In genomic region chr2:112031916-112032582, GRCh38 we compare ENCODE assay signal across 8 cellular contexts. TPM values are rescaled to one million over a fixed set of nuclear protein-coding genes. Genes with fewer than 3 reads are reported as not detected.
DNase-seq lines count a peak whose midpoint lies in the region; ATAC-seq and TF ChIP-seq lines count a peak whose summit lies in the region.

No MANE protein-coding gene starts in this region.

- H3K4me3 Mint-ChIP-seq in WTC11: no peak overlapping the region

- H3K9ac ChIP-seq in HUES6 (ENCODE audit: low read length) (no peak overlapping the region), iPS-18a (ENCODE audit: low read length) (peak overlapping the region; percentile 16)

- H3K4me3 ChIP-seq in HUES6 (ENCODE audit: low read depth, low read length): no peak overlapping the region
- H3K4me3 ChIP-seq in iPS-18a (ENCODE audit: low read length): peak overlapping the region; percentile 1
- no peak overlapping the region for H3K4me3 ChIP-seq in stomach

- CTCF ChIA-PET in WTC11 (lab: Charles Lee): interaction anchor here (0.6 to 1.7 kb wide), 6 partner anchors 11 to 144 kb away, joined by 3 to 8 read pairs (median 3); no protein-coding TSS in a partner anchor

- ATAC-seq in WTC11 (peak; percentile 67), GM18861 (IDR thresholded peaks at IDR 0.05; ENCODE audit: unreplicated experiment) (no peak), GM21737 (IDR thresholded peaks at IDR 0.05; ENCODE audit: unreplicated experiment) (no peak)

- no peak for TF ChIP-seq POLR2A in stomach (IDR thresholded peaks at IDR 0.05)

- POLR2A ChIA-PET in WTC11 (lab: Charles Lee): no interaction called here

- peaks cover 26% of the 10 kb centered on the region for H3K4me1 Mint-ChIP-seq in WTC11

- DNase-seq in WTC11 (ENCODE audit: low spot score) (no peak), stomach (no peak), ecto neural progenitor cell (ENCODE audit: low spot score) (no peak)
- no peak for DNase-seq in activated CD4-positive, alpha-beta T cell treated with anti-CD3 and anti-CD28 coated beads, Interleukin-2, amount 50 U/mL, for 1 hour

- H3K9me3 Mint-ChIP-seq in WTC11: peaks cover 10% of the 10 kb centered on the region

- H3K27me3 ChIP-seq in HUES6 (ENCODE audit: control insufficient read depth, insufficient read depth, low read length) (no peaks in the 10 kb centered on the region), iPS-18a (ENCODE audit: control insufficient read depth, insufficient read depth, low read length) (no peaks in the 10 kb centered on the region), stomach (no peaks in the 10 kb centered on the region)

- H3K27ac ChIP-seq in HUES6 (ENCODE audit: low read depth, low read length): peak overlapping the region; percentile 54
- peak overlapping the region; percentile 14 for H3K27ac ChIP-seq in iPS-18a (ENCODE audit: low read length)
- H3K27ac ChIP-seq in stomach: peak overlapping the region in 4 of 5 donors; percentile 33 to 64 (median 60)

- H3K27ac Mint-ChIP-seq in WTC11: peak overlapping the region; percentile 91

- no peaks in the 10 kb centered on the region for H3K27me3 Mint-ChIP-seq in WTC11 (ENCODE audit: low read depth)

- intact Hi-C loops in stomach (cut with DNase I; ENCODE audit: low total_unique reads): no loop called here

- WGBS in stomach, 5 donors: 26 to 31% (median 29%) methylated on average over 11 of the region's 11 CpGs

- H3K9me3 ChIP-seq in HUES6 (ENCODE audit: control insufficient read depth, insufficient read depth, low read depth, low read length) (peaks cover 2% of the 10 kb centered on the region; the same call in 1 of the 2 replicates), iPS-18a (ENCODE audit: control insufficient read depth, low read depth, low read length) (no peaks in the 10 kb centered on the region), stomach (no peaks in the 10 kb centered on the region)

- H3K36me3 Mint-ChIP-seq in WTC11: peaks cover 3% of the 10 kb centered on the region; the same call in 1 of the 2 replicates

- H3K4me1 ChIP-seq in HUES6 (ENCODE audit: control insufficient read depth, insufficient read depth, low read length) (peaks cover 14% of the 10 kb centered on the region), iPS-18a (ENCODE audit: control insufficient read depth, low read depth, low read length) (peaks cover 11% of the 10 kb centered on the region), stomach (peaks cover 18 to 44% (median 25%) of the 10 kb centered on the region in 4 donors)

- TF ChIP-seq EP300 in stomach (IDR thresholded peaks at IDR 0.05): no peak

- H3K36me3 ChIP-seq in HUES6 (ENCODE audit: control insufficient read depth, insufficient read depth, low read length) (no peaks in the 10 kb centered on the region), iPS-18a (ENCODE audit: control insufficient read depth, low read depth, low read length) (no peaks in the 10 kb centered on the region), stomach (peaks cover 0 to 5% (median 0%) of the 10 kb centered on the region in 4 donors)

- TF ChIP-seq CTCF in WTC11 (IDR thresholded peaks at IDR 0.05) (no peak), stomach (IDR thresholded peaks at IDR 0.05) (no peak)

TF ChIP-seq in WTC11, 78 proteins besides CTCF, POLR2A, EP300 and RAD21:
- TF ChIP-seq ZNF219 (CRISPR knock-in tag; IDR thresholded peaks at IDR 0.05; ENCODE audit: borderline replicate concordance): no peak
- no peak for TF ChIP-seq SOX15 (CRISPR knock-in tag; IDR thresholded peaks at IDR 0.05)
- TF ChIP-seq, protein P1, sequence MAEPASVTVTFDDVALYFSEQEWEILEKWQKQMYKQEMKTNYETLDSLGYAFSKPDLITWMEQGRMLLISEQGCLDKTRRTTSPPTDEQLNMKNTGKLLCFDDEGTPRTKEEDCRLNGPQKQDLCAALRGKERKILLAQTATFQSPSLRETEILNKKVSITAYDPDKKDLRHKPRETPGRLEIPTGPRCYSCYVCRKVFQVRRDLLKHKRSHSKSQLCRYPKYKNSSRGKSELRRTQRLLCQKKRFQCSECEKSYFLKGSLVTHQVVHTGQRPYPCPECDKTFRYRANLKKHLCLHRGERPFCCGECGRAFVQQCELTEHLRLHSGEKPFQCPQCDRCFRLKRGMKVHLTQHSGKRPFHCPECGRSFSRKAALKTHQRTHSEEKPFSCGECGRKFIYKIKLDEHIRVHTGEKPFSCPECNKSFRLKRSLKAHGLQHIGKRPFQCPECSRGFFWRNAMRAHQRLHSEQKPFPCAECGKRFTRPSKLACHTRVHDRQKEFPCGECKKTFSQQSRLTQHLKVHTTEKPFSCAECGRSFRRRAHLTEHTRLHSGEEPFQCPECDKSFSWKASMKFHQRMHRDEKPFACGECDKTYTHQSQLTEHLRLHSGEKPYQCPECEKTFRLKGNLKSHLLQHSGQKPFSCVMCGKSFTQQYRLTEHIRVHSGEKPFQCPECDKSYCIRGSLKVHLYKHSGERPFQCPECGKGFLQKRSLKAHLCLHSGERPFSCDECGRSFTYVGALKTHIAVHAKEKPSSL (CRISPR knock-in tag; conservative IDR thresholded peaks at IDR 0.05): no peak
- TF ChIP-seq, protein P2, sequence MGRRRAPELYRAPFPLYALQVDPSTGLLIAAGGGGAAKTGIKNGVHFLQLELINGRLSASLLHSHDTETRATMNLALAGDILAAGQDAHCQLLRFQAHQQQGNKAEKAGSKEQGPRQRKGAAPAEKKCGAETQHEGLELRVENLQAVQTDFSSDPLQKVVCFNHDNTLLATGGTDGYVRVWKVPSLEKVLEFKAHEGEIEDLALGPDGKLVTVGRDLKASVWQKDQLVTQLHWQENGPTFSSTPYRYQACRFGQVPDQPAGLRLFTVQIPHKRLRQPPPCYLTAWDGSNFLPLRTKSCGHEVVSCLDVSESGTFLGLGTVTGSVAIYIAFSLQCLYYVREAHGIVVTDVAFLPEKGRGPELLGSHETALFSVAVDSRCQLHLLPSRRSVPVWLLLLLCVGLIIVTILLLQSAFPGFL (CRISPR knock-in tag; IDR thresholded peaks at IDR 0.05; ENCODE audit: borderline replicate concordance): no peak
- no peak for TF ChIP-seq HMGA2 (CRISPR knock-in tag; IDR thresholded peaks at IDR 0.05)
- TF ChIP-seq ZNF423 (CRISPR knock-in tag; IDR thresholded peaks at IDR 0.05): no peak
- no peak for TF ChIP-seq CREM (CRISPR knock-in tag; IDR thresholded peaks at IDR 0.05)
- TF ChIP-seq, protein P3, sequence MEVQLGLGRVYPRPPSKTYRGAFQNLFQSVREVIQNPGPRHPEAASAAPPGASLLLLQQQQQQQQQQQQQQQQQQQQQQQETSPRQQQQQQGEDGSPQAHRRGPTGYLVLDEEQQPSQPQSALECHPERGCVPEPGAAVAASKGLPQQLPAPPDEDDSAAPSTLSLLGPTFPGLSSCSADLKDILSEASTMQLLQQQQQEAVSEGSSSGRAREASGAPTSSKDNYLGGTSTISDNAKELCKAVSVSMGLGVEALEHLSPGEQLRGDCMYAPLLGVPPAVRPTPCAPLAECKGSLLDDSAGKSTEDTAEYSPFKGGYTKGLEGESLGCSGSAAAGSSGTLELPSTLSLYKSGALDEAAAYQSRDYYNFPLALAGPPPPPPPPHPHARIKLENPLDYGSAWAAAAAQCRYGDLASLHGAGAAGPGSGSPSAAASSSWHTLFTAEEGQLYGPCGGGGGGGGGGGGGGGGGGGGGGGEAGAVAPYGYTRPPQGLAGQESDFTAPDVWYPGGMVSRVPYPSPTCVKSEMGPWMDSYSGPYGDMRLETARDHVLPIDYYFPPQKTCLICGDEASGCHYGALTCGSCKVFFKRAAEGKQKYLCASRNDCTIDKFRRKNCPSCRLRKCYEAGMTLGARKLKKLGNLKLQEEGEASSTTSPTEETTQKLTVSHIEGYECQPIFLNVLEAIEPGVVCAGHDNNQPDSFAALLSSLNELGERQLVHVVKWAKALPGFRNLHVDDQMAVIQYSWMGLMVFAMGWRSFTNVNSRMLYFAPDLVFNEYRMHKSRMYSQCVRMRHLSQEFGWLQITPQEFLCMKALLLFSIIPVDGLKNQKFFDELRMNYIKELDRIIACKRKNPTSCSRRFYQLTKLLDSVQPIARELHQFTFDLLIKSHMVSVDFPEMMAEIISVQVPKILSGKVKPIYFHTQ (CRISPR knock-in tag; IDR thresholded peaks at IDR 0.05): no peak
- no peak for TF ChIP-seq USF2 (CRISPR knock-in tag; IDR thresholded peaks at IDR 0.05)
- TF ChIP-seq, protein P4, sequence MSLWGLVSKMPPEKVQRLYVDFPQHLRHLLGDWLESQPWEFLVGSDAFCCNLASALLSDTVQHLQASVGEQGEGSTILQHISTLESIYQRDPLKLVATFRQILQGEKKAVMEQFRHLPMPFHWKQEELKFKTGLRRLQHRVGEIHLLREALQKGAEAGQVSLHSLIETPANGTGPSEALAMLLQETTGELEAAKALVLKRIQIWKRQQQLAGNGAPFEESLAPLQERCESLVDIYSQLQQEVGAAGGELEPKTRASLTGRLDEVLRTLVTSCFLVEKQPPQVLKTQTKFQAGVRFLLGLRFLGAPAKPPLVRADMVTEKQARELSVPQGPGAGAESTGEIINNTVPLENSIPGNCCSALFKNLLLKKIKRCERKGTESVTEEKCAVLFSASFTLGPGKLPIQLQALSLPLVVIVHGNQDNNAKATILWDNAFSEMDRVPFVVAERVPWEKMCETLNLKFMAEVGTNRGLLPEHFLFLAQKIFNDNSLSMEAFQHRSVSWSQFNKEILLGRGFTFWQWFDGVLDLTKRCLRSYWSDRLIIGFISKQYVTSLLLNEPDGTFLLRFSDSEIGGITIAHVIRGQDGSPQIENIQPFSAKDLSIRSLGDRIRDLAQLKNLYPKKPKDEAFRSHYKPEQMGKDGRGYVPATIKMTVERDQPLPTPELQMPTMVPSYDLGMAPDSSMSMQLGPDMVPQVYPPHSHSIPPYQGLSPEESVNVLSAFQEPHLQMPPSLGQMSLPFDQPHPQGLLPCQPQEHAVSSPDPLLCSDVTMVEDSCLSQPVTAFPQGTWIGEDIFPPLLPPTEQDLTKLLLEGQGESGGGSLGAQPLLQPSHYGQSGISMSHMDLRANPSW (CRISPR knock-in tag; conservative IDR thresholded peaks at IDR 0.05; ENCODE audit: low read depth): no peak
- no peak for TF ChIP-seq ZNF121 (CRISPR knock-in tag; IDR thresholded peaks at IDR 0.05)
- TF ChIP-seq ZNF416 (CRISPR knock-in tag; IDR thresholded peaks at IDR 0.05): no peak
- TF ChIP-seq MXD4 (CRISPR knock-in tag; IDR thresholded peaks at IDR 0.05; ENCODE audit: borderline replicate concordance): no peak
- TF ChIP-seq FOXJ3 (CRISPR knock-in tag; IDR thresholded peaks at IDR 0.05; ENCODE audit: borderline replicate concordance): no peak
- no peak for TF ChIP-seq ZNF138 (CRISPR knock-in tag; conservative IDR thresholded peaks at IDR 0.05)
- TF ChIP-seq CREB1 (CRISPR knock-in tag; IDR thresholded peaks at IDR 0.05): no peak

RNA-seq across cellular contexts. Expression of gene TMEM87B, which starts 23.0 kb away (rescaled TPM):
- total RNA-seq in WTC11 (2021): 9.0 to 12.5 TPM (median 10.6 TPM) in 3 replicates
- total RNA-seq in stomach: 10 to 100 TPM in 4 of 5 donors, 1 to 10 TPM in 1; 8.8 to 62.2 (median 26.3) TPM
- polyA plus RNA-seq in stomach: 10 to 100 TPM in 2 of 3 donors, 1 to 10 TPM in 1; 3.7 to 13.6 (median 12.9) TPM
